10 cellular contexts compared by ENCODE assay signal in the genomic region with DNA sequence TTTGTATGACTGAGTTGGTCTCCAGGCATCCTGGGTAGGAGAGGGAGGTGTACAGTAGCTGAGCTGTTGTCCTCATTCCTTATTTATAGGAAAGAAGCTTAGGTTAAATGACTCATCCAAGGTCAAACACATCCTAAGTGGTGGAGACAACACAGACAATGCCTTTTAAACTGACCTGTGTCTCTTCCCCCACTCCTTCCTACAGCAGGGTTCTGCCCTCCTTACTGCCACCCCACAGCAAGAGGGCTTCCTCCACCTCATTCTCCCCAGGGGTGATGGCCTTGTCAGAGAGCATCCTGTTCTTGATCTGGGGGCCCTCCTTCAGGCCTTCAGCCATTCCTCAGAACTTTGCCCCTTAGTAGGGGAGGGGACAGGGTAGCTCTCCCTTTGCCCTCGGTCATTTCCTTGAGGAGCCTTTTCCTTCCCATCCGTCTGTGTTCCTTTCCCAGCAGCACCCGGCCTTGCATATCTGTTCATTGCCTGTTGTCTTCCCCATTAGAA. TPM values are rescaled to one million over a fixed set of nuclear protein-coding genes. Genes with fewer than 3 reads are reported as not detected.
A peak's percentile ranks its signal among the peaks of the same experiment; 100 is the strongest.
DNase-seq lines count a peak whose midpoint lies in the region; ATAC-seq, FAIRE-seq and TF ChIP-seq lines count a peak whose summit lies in the region.
"Had no signal": no experiment of that assay in that cellular context is flagged by ENCODE, and none has a peak within 500 bp of the region (broad histone marks: within the 10 kb centered on the region; RNA-seq: fewer than 3 reads in every experiment).

No MANE protein-coding gene starts in this region.

- TF ChIP-seq POLR2A in GM12891 (IDR thresholded peaks at IDR 0.05; ENCODE audit: low read depth, low read length), result no peak

- no peak for FAIRE-seq in GM12891 (lab: Jason Lieb, UNC)

- H3K4me3 ChIP-seq in RWPE2 (ENCODE audit: severe bottlenecking) (no peak overlapping the region), fibroblast of pulmonary artery (replicated peaks; ENCODE audit: low read depth, low read length) (no peak overlapping the region), skeletal muscle tissue (ENCODE audit: low read length in 3 of 3) (no peak overlapping the region)

- no peak for TF ChIP-seq CTCF in RWPE2 (IDR thresholded peaks at IDR 0.05; ENCODE audit: poor library complexity, severe bottlenecking)
- no peak for TF ChIP-seq CTCF in fibroblast of pulmonary artery (IDR thresholded peaks at IDR 0.05; ENCODE audit: low read length, missing control alignments)

- no peaks in the 10 kb centered on the region for H3K27me3 ChIP-seq in RWPE2 (ENCODE audit: insufficient read depth, poor library complexity, severe bottlenecking)
- no peaks in the 10 kb centered on the region for H3K27me3 ChIP-seq in skeletal muscle tissue (ENCODE audit: control insufficient read depth in 3 of 3, insufficient read depth in 3 of 3, low read length in 3 of 3)

- H3K27ac ChIP-seq in RWPE2 (ENCODE audit: poor library complexity, severe bottlenecking) (no peak overlapping the region), skeletal muscle tissue (ENCODE audit: low read depth, low read length) (peak overlapping the region; percentile 7)

- H3K9me3 ChIP-seq in RWPE2 (ENCODE audit: severe bottlenecking), result no peaks in the 10 kb centered on the region
- no peaks in the 10 kb centered on the region for H3K9me3 ChIP-seq in skeletal muscle tissue (ENCODE audit: control insufficient read depth in 3 of 3, low read length in 3 of 3)

- peaks cover 9% of the 10 kb centered on the region; the same call in 1 of the 2 replicates for H3K36me3 ChIP-seq in RWPE2 (ENCODE audit: low read depth)
- H3K36me3 ChIP-seq in skeletal muscle tissue (ENCODE audit: control insufficient read depth in 3 of 3, insufficient read depth in 3 of 3, low read length in 3 of 3), result peaks cover 3 to 7% (median 6%) of the 10 kb centered on the region in 3 donors

- peaks cover 38% of the 10 kb centered on the region for H3K4me1 ChIP-seq in RWPE2 (ENCODE audit: insufficient read depth, poor library complexity, severe bottlenecking)
- H3K4me1 ChIP-seq in skeletal muscle tissue (ENCODE audit: control insufficient read depth in 3 of 3, insufficient read depth in 3 of 3, low read length in 3 of 3), result peaks cover 28 to 50% (median 45%) of the 10 kb centered on the region in 3 donors

- H3K9ac ChIP-seq in skeletal muscle tissue (ENCODE audit: low read depth in 1 of 3, low read length in 3 of 3), result no peak overlapping the region

- ATAC-seq in RWPE2 (ENCODE audit: low read depth), result peak; percentile 55; the same call in 2 of the 3 replicates
- no peak for ATAC-seq in GM21717 (IDR thresholded peaks at IDR 0.05; ENCODE audit: unreplicated experiment)

- DNase-seq in GM03348 (ENCODE audit: low spot score), result peak; percentile 41
- no peak for DNase-seq in RWPE2 (ENCODE audit: low spot score)
- DNase-seq in fibroblast of pulmonary artery (ENCODE audit: low read depth), result peak; percentile 61
- no peak for DNase-seq in NCI-H2081 treated with DMSO at 0.1 percent for 48 hours (lab: John Stamatoyannopoulos, UW)
- DNase-seq in medulla oblongata (ENCODE audit: extremely low spot score), result no peak
- no peak for DNase-seq in GM12891 (ENCODE audit: insufficient read length, low spot score)
- DNase-seq: activated T-cell treated with anti-CD3 and anti-CD28 coated beads, Interleukin-2, amount 50 U/mL, for 72 hours; NCI-H1417 treated with DMSO at 0.1 percent for 48 hours had no signal

TF ChIP-seq in GM12891, 5 proteins besides CTCF, POLR2A, EP300 and RAD21:
- TF ChIP-seq POU2F2 (IDR thresholded peaks at IDR 0.05; ENCODE audit: low read depth, low read length), result no peak

RNA-seq across cellular contexts. Expression of a gene that starts 48.2 kb away (rescaled TPM):
- total RNA-seq in skeletal muscle tissue, result 80.4 TPM
- 496 TPM for polyA plus RNA-seq in GM12891 (2012; ENCODE audit: low read depth, missing spikeins)

Comparison
In these comparisons a context has a peak if more than half of its experiments do, and no peak if none do; other contexts are left out.
1. DNase-seq: peak in GM03348 (single experiment) and fibroblast of pulmonary artery (single experiment); none in RWPE2 (single experiment), NCI-H2081 treated with DMSO at 0.1 percent for 48 hours (single experiment), medulla oblongata (single experiment) and GM12891 (single experiment).